28 cellular contexts compared by ENCODE assay signal in the genomic region with DNA sequence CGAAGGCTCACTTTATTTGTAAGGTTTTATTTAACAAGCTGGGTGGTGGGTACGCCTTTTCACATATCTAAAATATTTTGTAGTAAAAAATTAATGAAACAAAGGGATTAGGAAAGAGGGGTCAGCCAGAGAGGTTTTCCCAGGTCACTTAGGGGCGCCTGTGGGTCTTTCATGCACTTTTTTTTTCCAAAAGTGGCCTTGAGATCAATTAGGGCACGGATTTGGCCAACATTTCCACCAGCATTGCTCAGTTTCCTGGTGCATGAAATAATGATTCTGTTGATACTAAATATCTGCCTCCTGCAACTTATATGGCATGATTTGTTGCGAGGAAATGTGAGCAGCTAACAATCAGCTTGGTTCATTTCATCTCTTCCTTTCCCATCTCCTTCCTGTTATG.
"Had no signal": no experiment of that assay in that cellular context is flagged by ENCODE, and none has a peak within 500 bp of the region (broad histone marks: within the 10 kb centered on the region; RNA-seq: fewer than 3 reads in every experiment).

No MANE protein-coding gene starts in this region.

- H3K27me3 ChIP-seq: neural progenitor cell, ovary, suprapubic skin, testis, tibial artery, transverse colon, upper lobe of right lung, uterus had no signal

- H3K4me3 ChIP-seq: neural progenitor cell, ovary, psoas muscle, skin epidermis, smooth muscle cell, spleen, suprapubic skin, testis, tibial artery, transverse colon, upper lobe of right lung, uterus had no signal

- H3K9me3 ChIP-seq: ovary, psoas muscle, spleen, suprapubic skin, testis, tibial artery, transverse colon, upper lobe of right lung, uterus had no signal

- H3K4me1 ChIP-seq: neural progenitor cell, testis, uterus had no signal

- H3K9ac ChIP-seq: neural progenitor cell, parathyroid adenoma had no signal

- H3K27ac ChIP-seq: neural progenitor cell, ovary, parathyroid adenoma, psoas muscle, skin epidermis, suprapubic skin, testis, tibial artery, transverse colon, upper lobe of right lung, uterus had no signal

- H3K36me3 ChIP-seq: neural progenitor cell, ovary, spleen, suprapubic skin, tibial artery, transverse colon, upper lobe of right lung, uterus had no signal

- DNase-seq: natural killer cell; occipital lobe; ovary; posterior cingulate gyrus; psoas muscle; right cardiac atrium; spleen; stimulated activated CD4-positive, alpha-beta T cell treated with anti-CD3 and anti-CD28 coated beads, Interleukin-12 subunit alpha, Interleukin-12 subunit beta, amount 100 ng/mL, for 4 hours; stimulated activated CD4-positive, alpha-beta T cell treated with anti-CD3 and anti-CD28 coated beads, Interleukin-1b, Interleukin-23, amount 100 ng/mL, for 48 hours; stimulated activated CD4-positive, alpha-beta T cell treated with anti-CD3 and anti-CD28 coated beads, Interleukin-4, amount 100 ng/mL, for 1 hour; stimulated activated CD4-positive, alpha-beta T cell treated with anti-CD3 and anti-CD28 coated beads, Interleukin-4, amount 100 ng/mL, for 4 hours; stimulated activated CD8-positive, alpha-beta memory T cell treated with anti-CD3 and anti-CD28 coated beads, Interleukin-4, amount 100 ng/mL, for 48 hours; stimulated activated naive CD4-positive, alpha-beta T cell; stimulated activated naive CD8-positive, alpha-beta T cell treated with anti-CD3 and anti-CD28 coated beads, Interleukin-15, amount 100 ng/mL, for 72 hours; stimulated activated naive CD8-positive, alpha-beta T cell treated with anti-CD3 and anti-CD28 coated beads, Interleukin-15, Interleukin-2, amounts not matched to agents 100 U/mL and 50 U/mL, for 24 hours; substantia nigra; testis; tibial artery; transverse colon; upper lobe of right lung; uterus had no signal

- ATAC-seq: natural killer cell; psoas muscle; right cardiac atrium; sciatic nerve; stimulated activated memory B cell treated with anti-CD40 and anti-IgM and Interleukin-4, amounts not matched to agents 10 μg/mL and 1 μg/mL and 100 μg/mL, for 72 hours; stimulated activated naive CD8-positive, alpha-beta T cell treated with anti-CD3 and anti-CD28 coated beads, Interleukin-15, amount 100 ng/mL, for 72 hours; stimulated activated naive CD8-positive, alpha-beta T cell treated with anti-CD3 and anti-CD28 coated beads, Interleukin-15, Interleukin-2, amounts not matched to agents 100 U/mL and 50 U/mL, for 24 hours; upper lobe of right lung had no signal
